In genomic region chr13:23378009-23378632, GRCh38 we compare ENCODE assay signal across 9 cellular contexts. TPM values are rescaled to one million over a fixed set of nuclear protein-coding genes. Genes with fewer than 3 reads are reported as not detected.
DNase-seq lines count a peak whose midpoint lies in the region; ATAC-seq and TF ChIP-seq lines count a peak whose summit lies in the region.
"Had no signal": no experiment of that assay in that cellular context is flagged by ENCODE, and none has a peak within 500 bp of the region (broad histone marks: within the 10 kb centered on the region; RNA-seq: fewer than 3 reads in every experiment).

No MANE protein-coding gene starts in this region.

- H3K9me3 ChIP-seq in subcutaneous abdominal adipose tissue (ENCODE audit: control insufficient read depth in 5 of 5, low read length in 5 of 5), result no peaks in the 10 kb centered on the region

- peaks cover 6 to 41% (median 24%) of the 10 kb centered on the region in 5 donors for H3K4me1 ChIP-seq in subcutaneous abdominal adipose tissue (ENCODE audit: control insufficient read depth in 5 of 5, insufficient read depth in 5 of 5, low read length in 5 of 5)

- ATAC-seq in HG03060 (IDR thresholded peaks at IDR 0.05; ENCODE audit: low read depth, unreplicated experiment), result peak; percentile 38

- peak overlapping the region; percentile 48 for H3K27ac ChIP-seq in subcutaneous abdominal adipose tissue (ENCODE audit: low read depth, low read length)
- H3K27ac ChIP-seq: VCaP had no signal

- H3K36me3 Mint-ChIP-seq in T-helper 2 cell treated with Interferon-gamma antibody and Interleukin-4, amounts not matched to agents 5 μg/mL and 100 μg/mL, for 36 hours (ENCODE audit: low read depth), result peaks cover 5% of the 10 kb centered on the region
- H3K36me3 Mint-ChIP-seq in progenitor cell of endocrine pancreas (ENCODE audit: insufficient read depth), result no peaks in the 10 kb centered on the region

- H3K9me3 Mint-ChIP-seq in T-helper 2 cell treated with Interferon-gamma antibody and Interleukin-4, amounts not matched to agents 5 μg/mL and 100 μg/mL, for 36 hours, result no peaks in the 10 kb centered on the region
- H3K9me3 Mint-ChIP-seq in progenitor cell of endocrine pancreas (ENCODE audit: low read depth), result no peaks in the 10 kb centered on the region

- POLR2A ChIA-PET in GM10248 (lab: Yijun Ruan, JAX), result no interaction called here

- peak overlapping the region; percentile 67 for H3K4me3 Mint-ChIP-seq in T-helper 2 cell treated with Interferon-gamma antibody and Interleukin-4, amounts not matched to agents 5 μg/mL and 100 μg/mL, for 36 hours
- H3K4me3 Mint-ChIP-seq in progenitor cell of endocrine pancreas (ENCODE audit: low read depth), result no peak overlapping the region

- H3K4me1 Mint-ChIP-seq in T-helper 2 cell treated with Interferon-gamma antibody and Interleukin-4, amounts not matched to agents 5 μg/mL and 100 μg/mL, for 36 hours (ENCODE audit: low read depth), result peaks cover 51% of the 10 kb centered on the region
- no peaks in the 10 kb centered on the region for H3K4me1 Mint-ChIP-seq in progenitor cell of endocrine pancreas (ENCODE audit: low read depth)

- CTCF ChIA-PET in GM10248 (lab: Yijun Ruan, JAX), result interaction anchor here (0.6 kb wide), 1 partner anchor 11 kb away, joined by 3 read pairs; no protein-coding TSS in a partner anchor

- TF ChIP-seq CTCF in GM10248 (IDR thresholded peaks at IDR 0.05; ENCODE audit: control extremely low read depth, extremely low read depth, low read depth, missing control alignments), result no peak
- no peak for TF ChIP-seq CTCF in progenitor cell of endocrine pancreas (IDR thresholded peaks at IDR 0.05; ENCODE audit: unreplicated experiment)

- no peak overlapping the region for H3K4me3 ChIP-seq in subcutaneous abdominal adipose tissue (ENCODE audit: low read depth in 1 of 5, low read length in 5 of 5)

- peak overlapping the region; percentile 31 for H3K27ac Mint-ChIP-seq in T-helper 2 cell treated with Interferon-gamma antibody and Interleukin-4, amounts not matched to agents 5 μg/mL and 100 μg/mL, for 36 hours
- H3K27ac Mint-ChIP-seq in progenitor cell of endocrine pancreas, result no peak overlapping the region

- peak overlapping the region in 1 of 5 donors; percentile 15 for H3K9ac ChIP-seq in subcutaneous abdominal adipose tissue (ENCODE audit: low read length in 5 of 5)

- H3K36me3 ChIP-seq in subcutaneous abdominal adipose tissue (ENCODE audit: control insufficient read depth in 5 of 5, insufficient read depth in 5 of 5, low read length in 5 of 5), result no peaks in the 10 kb centered on the region

- DNase-seq in GM10248 (ENCODE audit: extremely low spot score) (peak; percentile 35), brain pericyte (ENCODE audit: low read depth, low spot score) (peak; percentile 67), myocyte (ENCODE audit: low read depth) (peak; percentile 89), progenitor cell of endocrine pancreas (ENCODE audit: low spot score, unreplicated experiment) (no peak), mucosa of gallbladder (ENCODE audit: low spot score) (no peak)
- DNase-seq in T-helper 2 cell treated with Interferon-gamma antibody and Interleukin-4, amounts not matched to agents 5 μg/mL and 100 μg/mL, for 36 hours (ENCODE audit: low spot score), result peak; percentile 67

- H3K27me3 ChIP-seq in subcutaneous abdominal adipose tissue (ENCODE audit: control insufficient read depth in 5 of 5, insufficient read depth in 4 of 5, low read length in 5 of 5), result no peaks in the 10 kb centered on the region

- peaks cover 3% of the 10 kb centered on the region for H3K27me3 Mint-ChIP-seq in T-helper 2 cell treated with Interferon-gamma antibody and Interleukin-4, amounts not matched to agents 5 μg/mL and 100 μg/mL, for 36 hours (ENCODE audit: low read depth)
- peaks cover 10% of the 10 kb centered on the region for H3K27me3 Mint-ChIP-seq in progenitor cell of endocrine pancreas

RNA-seq across cellular contexts. Expression of gene SACS, which starts 55.4 kb away (rescaled TPM):
- total RNA-seq in myocyte (130 and 143 TPM in 2 replicates), progenitor cell of endocrine pancreas (7.1 and 9.3 TPM in 2 replicates), mucosa of gallbladder (8.4 TPM)
- 9.0 TPM for polyA plus RNA-seq in myocyte (2012)

Comparison
In these comparisons a context has a peak if more than half of its experiments do, and no peak if none do; other contexts are left out.
1. DNase-seq: peak in GM10248 (single experiment), T-helper 2 cell treated with Interferon-gamma antibody and Interleukin-4, amounts not matched to agents 5 μg/mL and 100 μg/mL, for 36 hours (single experiment), brain pericyte (single experiment) and myocyte (single experiment); none in progenitor cell of endocrine pancreas (single experiment) and mucosa of gallbladder (single experiment).
2. RNA of gene SACS, which starts 55.4 kb away (total RNA-seq): 130 to 143 TPM in myocyte; 8.4 TPM in mucosa of gallbladder (single experiment) and 7.1 to 9.3 TPM in progenitor cell of endocrine pancreas; every median in the first group is over 10 times any median in the second.